Comparison of ENCODE assay signal across 22 cellular contexts in the genomic region with DNA sequence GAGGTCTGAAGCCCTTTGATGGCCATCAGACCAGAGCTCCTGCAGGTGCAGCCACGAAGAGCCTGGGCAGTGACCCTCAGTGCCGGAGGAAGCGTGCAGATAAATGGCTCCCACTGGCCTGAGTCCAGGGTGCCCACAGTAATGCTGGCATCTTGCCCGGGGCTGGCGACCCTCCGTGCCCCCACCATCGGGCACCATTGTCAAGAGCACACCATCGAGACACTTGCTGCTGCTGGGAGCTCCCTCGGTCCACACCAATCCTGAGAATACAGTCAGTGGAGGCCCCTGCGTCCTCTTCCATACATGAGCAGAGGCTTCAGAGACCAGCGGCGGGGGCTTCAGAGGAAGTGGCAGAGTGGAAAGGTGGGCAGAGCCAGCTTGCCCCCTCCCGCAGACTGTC.
"Had no signal": no experiment of that assay in that cellular context is flagged by ENCODE, and none has a peak within 500 bp of the region (broad histone marks: within the 10 kb centered on the region; RNA-seq: fewer than 3 reads in every experiment).

No MANE protein-coding gene starts in this region.

- ATAC-seq: gastrocnemius medialis; left lung; naive thymus-derived CD4-positive, alpha-beta T cell had no signal

- H3K27ac Mint-ChIP-seq: naive thymus-derived CD4-positive, alpha-beta T cell; nephron progenitor cell had no signal

- H3K4me1 ChIP-seq: esophagus muscularis mucosa, gastrocnemius medialis, heart right ventricle, left lung, suprapubic skin, thyroid gland, upper lobe of left lung, vagina had no signal

- H3K27ac ChIP-seq: dorsolateral prefrontal cortex, epithelial cell of prostate, esophagus muscularis mucosa, gastrocnemius medialis, heart right ventricle, left lung, neutrophil, suprapubic skin, thyroid gland, upper lobe of left lung, vagina had no signal

- H3K4me3 ChIP-seq: dorsolateral prefrontal cortex, esophagus muscularis mucosa, gastrocnemius medialis, heart right ventricle, left lung, lung, suprapubic skin, thyroid gland, upper lobe of left lung, vagina had no signal

- DNase-seq: cortex of kidney; effector memory CD4-positive, alpha-beta T cell; gastrocnemius medialis; heart right ventricle; hypothalamus; left lung; mesenchymal stem cell; naive thymus-derived CD4-positive, alpha-beta T cell; nephron progenitor cell; posterior cingulate gyrus; small intestine; stimulated activated CD4-positive, alpha-beta T cell treated with anti-CD3 and anti-CD28 coated beads, Interleukin-12 subunit alpha, Interleukin-12 subunit beta, amount 100 ng/mL, for 4 hours; stimulated activated naive CD4-positive, alpha-beta T cell treated with Interleukin-2 at 50 U/mL for 16 hours; thyroid gland had no signal

- H3K36me3 Mint-ChIP-seq: naive thymus-derived CD4-positive, alpha-beta T cell had no signal

- H3K9me3 ChIP-seq: neutrophil, thyroid gland, vagina had no signal

- H3K27me3 ChIP-seq: thyroid gland, upper lobe of left lung, vagina had no signal

- H3K36me3 ChIP-seq: esophagus muscularis mucosa, gastrocnemius medialis, heart right ventricle, left lung, neutrophil, suprapubic skin, thyroid gland, upper lobe of left lung, vagina had no signal

- H3K4me1 Mint-ChIP-seq: nephron progenitor cell had no signal

- H3K4me3 Mint-ChIP-seq: naive thymus-derived CD4-positive, alpha-beta T cell; nephron progenitor cell had no signal
